ENCODE assay signal across 27 cellular contexts in genomic region chr12:51959921-51960320, GRCh38. TPM values are rescaled to one million over a fixed set of nuclear protein-coding genes. Genes with fewer than 3 reads are reported as not detected.
DNase-seq lines count a peak whose midpoint lies in the region; ATAC-seq, FAIRE-seq and TF ChIP-seq lines count a peak whose summit lies in the region.
"Had no signal": no experiment of that assay in that cellular context is flagged by ENCODE, and none has a peak within 500 bp of the region (broad histone marks: within the 10 kb centered on the region; RNA-seq: fewer than 3 reads in every experiment).

No MANE protein-coding gene starts in this region.

- peaks cover 3% of the 10 kb centered on the region for H3K36me3 ChIP-seq in Caco-2 (ENCODE audit: control insufficient read depth, insufficient read depth, low read length)
- H3K36me3 ChIP-seq in colonic mucosa, result no peaks in the 10 kb centered on the region
- H3K36me3 ChIP-seq in right lobe of liver, result no peaks in the 10 kb centered on the region
- H3K36me3 ChIP-seq in prostate gland, result no peaks in the 10 kb centered on the region

- CTCF ChIA-PET in Caco-2 (lab: Charles Lee), result no interaction called here

- H3K27me3 Mint-ChIP-seq in Caco-2 (ENCODE audit: insufficient read depth, unreplicated experiment) (no peaks in the 10 kb centered on the region), osteocyte (ENCODE audit: unreplicated experiment) (no peaks in the 10 kb centered on the region)

- no peaks in the 10 kb centered on the region for H3K9me3 ChIP-seq in Caco-2
- no peaks in the 10 kb centered on the region for H3K9me3 ChIP-seq in colonic mucosa
- no peaks in the 10 kb centered on the region for H3K9me3 ChIP-seq in right lobe of liver
- no peaks in the 10 kb centered on the region for H3K9me3 ChIP-seq in prostate gland

- H3K4me1 Mint-ChIP-seq in Caco-2 (ENCODE audit: low read depth, unreplicated experiment) (peaks cover 51% of the 10 kb centered on the region), osteocyte (ENCODE audit: unreplicated experiment) (no peaks in the 10 kb centered on the region)

- H3K27me3 ChIP-seq in Caco-2 (replicated peaks; ENCODE audit: control insufficient read depth, insufficient read depth, low read length) (no peaks in the 10 kb centered on the region), colonic mucosa (no peaks in the 10 kb centered on the region), right lobe of liver (no peaks in the 10 kb centered on the region), prostate gland (replicated peaks; ENCODE audit: insufficient read depth) (no peaks in the 10 kb centered on the region)
- H3K27me3 ChIP-seq: BLaER1 treated with 17β-estradiol and CSF1 and Interleukin-3, amounts not matched to agents 10 nM and 100 nM had no signal

- peak overlapping the region; percentile 77 for H3K27ac Mint-ChIP-seq in Caco-2 (ENCODE audit: unreplicated experiment)
- no peak overlapping the region for H3K27ac Mint-ChIP-seq in osteocyte (ENCODE audit: unreplicated experiment)

- ATAC-seq in right lobe of liver, result peak; percentile 51 to 67 (median 58)
- ATAC-seq in HG03342 (IDR thresholded peaks at IDR 0.05; ENCODE audit: unreplicated experiment), result no peak
- ATAC-seq: CD8-positive, alpha-beta T cell; HCT116; PC-3 had no signal

- intact Hi-C loops in Caco-2 (cut with micrococcal nuclease; ENCODE audit: unreplicated experiment) (no loop called here), colonic mucosa (cut with DNase I) (no loop called here), right lobe of liver (cut with DNase I) (no loop called here), prostate gland (cut with DNase I) (no loop called here)

- BruUV-seq in Caco-2 (replicated peaks; lab: Mats Ljungman, UMichigan), result no TSS peak

- no peak for TF ChIP-seq CTCF in Caco-2 (IDR thresholded peaks at IDR 0.05; ENCODE audit: insufficient read depth in 1 of 2, low read depth in 1 of 2, low read length in 1 of 2, severe bottlenecking in 1 of 2, unreplicated experiment in 1 of 2)
- TF ChIP-seq CTCF in colonic mucosa (IDR thresholded peaks at IDR 0.05), result no peak
- TF ChIP-seq CTCF in right lobe of liver (IDR thresholded peaks at IDR 0.05), result no peak
- no peak for TF ChIP-seq CTCF in prostate gland (IDR thresholded peaks at IDR 0.05)
- TF ChIP-seq CTCF in osteocyte (IDR thresholded peaks at IDR 0.05), result no peak

- TF ChIP-seq POLR2A in right lobe of liver (IDR thresholded peaks at IDR 0.05) (no peak), prostate gland (IDR thresholded peaks at IDR 0.05) (no peak)

- H3K4me3 Mint-ChIP-seq in Caco-2 (ENCODE audit: unreplicated experiment) (peak overlapping the region; percentile 42), osteocyte (ENCODE audit: unreplicated experiment) (no peak overlapping the region)
- H3K4me3 Mint-ChIP-seq: CD8-positive, alpha-beta T cell had no signal

- 53% methylated on average over 4 of the region's 4 CpGs for WGBS in right lobe of liver (ENCODE audit: insufficient coverage, low coverage, low lambda C conversion rate, missing lambda C conversion rate)
- 93% methylated on average over 4 of the region's 4 CpGs for WGBS in prostate gland

- no peak for FAIRE-seq in frontal cortex (lab: Jason Lieb, UNC)
- FAIRE-seq: G401.6, GM12892, HTR-8/SVneo had no signal

- POLR2A ChIA-PET in Caco-2 (lab: Charles Lee), result no interaction called here

- H3K9ac ChIP-seq in colonic mucosa (ENCODE audit: low read depth in 2 of 2, low read length in 2 of 2), result no peak overlapping the region
- H3K9ac ChIP-seq: BLaER1 treated with 17β-estradiol and CSF1 and Interleukin-3, amounts not matched to agents 10 nM and 100 nM; KMS-11 had no signal

- H3K36me3 Mint-ChIP-seq in Caco-2 (ENCODE audit: insufficient read depth, unreplicated experiment) (peaks cover 59% of the 10 kb centered on the region), osteocyte (ENCODE audit: unreplicated experiment) (peaks cover 8% of the 10 kb centered on the region)

- DNase-seq in Caco-2 (no peak), colonic mucosa (no peak), right lobe of liver (peak in 1 of 3 donors; percentile 44), prostate gland (ENCODE audit: low spot score) (no peak), NCI-H1417 treated with DMSO at 0.1 percent for 48 hours (lab: John Stamatoyannopoulos, UW) (no peak), osteocyte (ENCODE audit: extremely low spot score, unreplicated experiment) (no peak), frontal cortex (ENCODE audit: low spot score in 2 of 2) (no peak)
- DNase-seq: 8988T; Calu3; CD8-positive, alpha-beta T cell; GOT3; IMR-90; NCI-H1105; NCI-H2081; NCI-H2171; NCI-H345; NCI-H524 treated with DMSO at 0.1 percent for 48 hours; PC-3; RPMI8226; SHP77 had no signal

- no peaks in the 10 kb centered on the region for H3K9me3 Mint-ChIP-seq in Caco-2 (ENCODE audit: unreplicated experiment)
- H3K9me3 Mint-ChIP-seq in osteocyte (ENCODE audit: unreplicated experiment), result no peaks in the 10 kb centered on the region
- H3K9me3 Mint-ChIP-seq: CD8-positive, alpha-beta T cell had no signal

- H3K27ac ChIP-seq in colonic mucosa (peak overlapping the region; percentile 44), right lobe of liver (peak overlapping the region in 2 of 3 donors; percentile 3 to 57), prostate gland (peak overlapping the region; percentile 69 to 72)
- H3K27ac ChIP-seq: KMS-11 had no signal

- H3K4me1 ChIP-seq in Caco-2 (peaks cover 80% of the 10 kb centered on the region), colonic mucosa (peaks cover 21% of the 10 kb centered on the region), right lobe of liver (peaks cover 0 to 64% (median 23%) of the 10 kb centered on the region in 4 donors), prostate gland (replicated peaks) (peaks cover 18% of the 10 kb centered on the region)

- H3K4me3 ChIP-seq in Caco-2 (ENCODE audit: low read depth, low read length) (no peak overlapping the region), colonic mucosa (no peak overlapping the region), right lobe of liver (peak overlapping the region in 2 of 3 donors; percentile 19 to 48), prostate gland (no peak overlapping the region)

RNA-seq across cellular contexts. Expression of gene ACVR1B, which starts 8.4 kb away (rescaled TPM):
- total RNA-seq in Caco-2 (2022) (92.7 and 112 TPM in 2 replicates), colonic mucosa (10 to 100 TPM; 56.0 to 63.0 TPM), right lobe of liver (10 to 100 TPM; 14.1 to 28.0 (median 25.0) TPM), prostate gland (10 to 100 TPM; 39.6 to 43.3 TPM), osteocyte (15.2 and 15.8 TPM in 2 replicates), frontal cortex (43.2 TPM)

RNA-seq across cellular contexts. Expression of gene TAMALIN, which starts 46.8 kb away (rescaled TPM):
- total RNA-seq in Caco-2 (2022) (3.7 and 4.1 TPM in 2 replicates), colonic mucosa (10 to 100 TPM in 1 of 2 donors, 1 to 10 TPM in 1; 5.0 to 15.2 TPM), right lobe of liver (1 to 10 TPM; 2.9 to 6.5 (median 3.9) TPM), prostate gland (10 to 100 TPM; 16.5 to 38.6 TPM), osteocyte (22.5 and 25.5 TPM in 2 replicates), frontal cortex (2.4 TPM)
- total RNA-seq: Calu3 had no signal

RNA-seq across cellular contexts. Expression of gene ACVRL1, which starts 52.6 kb away (rescaled TPM):
- total RNA-seq in Caco-2 (2022), result 0.74 TPM in 1 of 2 replicates, not detected in the other
- total RNA-seq in colonic mucosa, result 100 to 1,000 TPM; 121 to 162 TPM
- total RNA-seq in right lobe of liver, result 10 to 100 TPM in 1 of 6 experiments, 1 to 10 TPM in 5; 2.9 to 10.7 (median 6.2) TPM
- 10 to 100 TPM; 31.1 to 34.8 TPM for total RNA-seq in prostate gland
- total RNA-seq in osteocyte, result not detected in 2 replicates
- total RNA-seq in frontal cortex, result 9.4 TPM
- total RNA-seq: Calu3; CD8-positive, alpha-beta T cell; PC-3 had no signal

Comparison
In these comparisons a context has a peak if more than half of its experiments do, and no peak if none do; other contexts are left out.
1. H3K4me3 ChIP-seq: peak in right lobe of liver (2 of 3); none in Caco-2 (single experiment), colonic mucosa (single experiment) and prostate gland (0 of 2).
2. Peak in every context shown above with its lines, with median percentiles within 50 percentile points of each other: H3K27ac ChIP-seq.